Comparison of ENCODE assay signal across 22 cellular contexts in the genomic region with DNA sequence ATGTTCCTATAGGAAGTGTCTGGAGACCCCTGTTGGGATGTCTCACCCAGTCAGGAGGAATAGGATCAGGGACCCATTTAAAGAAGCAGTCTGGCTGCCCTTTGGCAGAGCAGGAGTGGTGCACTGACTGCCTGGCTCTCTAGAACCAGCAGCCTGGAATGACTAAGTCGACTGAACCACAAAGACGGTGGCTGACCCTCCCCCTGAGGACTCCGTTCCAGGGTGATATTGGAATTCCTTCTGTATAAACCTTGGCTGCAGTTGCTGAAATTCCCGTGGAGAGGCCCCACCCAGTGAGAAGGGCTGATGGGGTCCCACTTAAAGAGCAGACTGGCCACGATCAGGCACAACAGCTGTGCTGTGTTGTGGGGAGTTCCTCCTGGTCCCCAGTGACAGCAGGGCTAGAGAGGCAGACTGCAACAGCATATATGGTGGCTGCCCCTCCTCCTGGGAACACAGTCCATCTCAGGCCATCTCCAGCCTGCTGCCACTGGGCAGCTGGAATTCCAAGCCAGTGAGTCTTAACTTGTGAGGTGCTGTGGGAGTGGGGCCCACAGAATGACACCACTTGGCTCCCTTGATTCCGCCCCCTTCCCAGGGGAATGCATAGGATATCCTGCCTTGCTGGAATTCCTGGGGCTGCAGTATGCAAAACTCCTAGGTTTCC. TPM values are rescaled to one million over a fixed set of nuclear protein-coding genes. Genes with fewer than 3 reads are reported as not detected.
DNase-seq lines count a peak whose midpoint lies in the region; ATAC-seq and TF ChIP-seq lines count a peak whose summit lies in the region.
"Had no signal": no experiment of that assay in that cellular context is flagged by ENCODE, and none has a peak within 500 bp of the region (broad histone marks: within the 10 kb centered on the region; RNA-seq: fewer than 3 reads in every experiment).

No MANE protein-coding gene starts in this region.

- peaks cover 0 to 2% of the 10 kb centered on the region in 2 donors for H3K27me3 Mint-ChIP-seq in natural killer cell (ENCODE audit: low read depth in 2 of 2)
- H3K27me3 Mint-ChIP-seq: activated CD4-positive, alpha-beta T cell treated with anti-CD3 and anti-CD28 coated beads, Interleukin-2, amount 10 ng/mL, durations not matched to agents 24 days and 14 days; activated T-helper 17 cell treated with anti-CD3 and anti-CD28 coated beads, Interleukin-2, amount 50 U/mL, for 72 hours had no signal

- ATAC-seq in upper lobe of right lung, result no peak
- no peak for ATAC-seq in natural killer cell
- ATAC-seq: activated T-helper 17 cell treated with anti-CD3 and anti-CD28 coated beads, Interleukin-2, amount 50 U/mL, for 72 hours; gastrocnemius medialis; left lobe of liver; mucosa of descending colon had no signal

- no peaks in the 10 kb centered on the region for H3K79me2 ChIP-seq in GM23248 (ENCODE audit: insufficient read depth)

- in situ Hi-C loops in GM23248 (cut with MboI), result no loop called here

- H3K4me3 ChIP-seq in GM23248 (no peak overlapping the region), NT2/D1 (ENCODE audit: insufficient read length, low read depth) (no peak overlapping the region), skeletal muscle satellite cell (ENCODE audit: low read length) (no peak overlapping the region), upper lobe of right lung (no peak overlapping the region), left ventricle myocardium inferior (no peak overlapping the region)
- H3K4me3 ChIP-seq: breast epithelium, gastrocnemius medialis, mucosa of descending colon, tibial nerve had no signal

- H4K20me1 ChIP-seq in GM23248 (ENCODE audit: insufficient read depth), result no peaks in the 10 kb centered on the region

- DNase-seq in GM23248 (peak; percentile 45), NT2/D1 (ENCODE audit: low read depth, low spot score) (peak; percentile 3), glomerular visceral epithelial cell (ENCODE audit: extremely low spot score) (peak; percentile 72), upper lobe of right lung (no peak), left ventricle myocardium inferior (no peak), superior temporal gyrus (ENCODE audit: extremely low spot score) (no peak), natural killer cell (no peak)
- DNase-seq: activated CD4-positive, alpha-beta T cell treated with anti-CD3 and anti-CD28 coated beads, Interleukin-2, amount 10 ng/mL, durations not matched to agents 24 days and 14 days; AML-193; dermis blood vessel endothelial cell; gastrocnemius medialis; mucosa of descending colon; MV-4-11; NCI-H187; NCI-H446; occipital lobe; stimulated activated naive CD4-positive, alpha-beta T cell treated with Interleukin-2 at 50 U/mL for 16 hours had no signal

- no peaks in the 10 kb centered on the region for H3K27me3 ChIP-seq in GM23248 (replicated peaks; ENCODE audit: insufficient read depth)
- H3K27me3 ChIP-seq in NT2/D1 (ENCODE audit: insufficient read depth, insufficient read length), result no peaks in the 10 kb centered on the region
- H3K27me3 ChIP-seq in skeletal muscle satellite cell (ENCODE audit: control insufficient read depth, insufficient read depth, low read length), result no peaks in the 10 kb centered on the region
- H3K27me3 ChIP-seq in upper lobe of right lung, result no peaks in the 10 kb centered on the region
- no peaks in the 10 kb centered on the region for H3K27me3 ChIP-seq in left ventricle myocardium inferior (ENCODE audit: low read depth)
- H3K27me3 ChIP-seq: gastrocnemius medialis had no signal

- H3K9me3 ChIP-seq in GM23248 (ENCODE audit: low read depth) (no peaks in the 10 kb centered on the region), NT2/D1 (ENCODE audit: insufficient read depth, low read length) (no peaks in the 10 kb centered on the region), skeletal muscle satellite cell (replicated peaks; ENCODE audit: low read length) (no peaks in the 10 kb centered on the region), upper lobe of right lung (no peaks in the 10 kb centered on the region), left ventricle myocardium inferior (replicated peaks) (no peaks in the 10 kb centered on the region)
- H3K9me3 ChIP-seq: gastrocnemius medialis, mucosa of descending colon, tibial nerve had no signal

- H3F3A ChIP-seq in GM23248 (ENCODE audit: insufficient read depth), result no peaks in the 10 kb centered on the region

- no peaks in the 10 kb centered on the region for H3K9me2 ChIP-seq in GM23248 (ENCODE audit: insufficient read depth)

- no peak overlapping the region for H3K4me3 Mint-ChIP-seq in natural killer cell
- H3K4me3 Mint-ChIP-seq: activated CD4-positive, alpha-beta T cell treated with anti-CD3 and anti-CD28 coated beads, Interleukin-2, amount 10 ng/mL, durations not matched to agents 24 days and 14 days; activated T-helper 17 cell treated with anti-CD3 and anti-CD28 coated beads, Interleukin-2, amount 50 U/mL, for 72 hours had no signal

- H3K4me1 ChIP-seq in GM23248 (ENCODE audit: insufficient read depth), result no peaks in the 10 kb centered on the region
- peaks cover 5% of the 10 kb centered on the region for H3K4me1 ChIP-seq in NT2/D1 (ENCODE audit: insufficient read depth, insufficient read length)
- no peaks in the 10 kb centered on the region for H3K4me1 ChIP-seq in skeletal muscle satellite cell (ENCODE audit: control insufficient read depth, insufficient read depth, low read length)
- no peaks in the 10 kb centered on the region for H3K4me1 ChIP-seq in upper lobe of right lung
- H3K4me1 ChIP-seq in left ventricle myocardium inferior, result no peaks in the 10 kb centered on the region
- H3K4me1 ChIP-seq: breast epithelium, gastrocnemius medialis, tibial nerve had no signal

- H3K36me3 Mint-ChIP-seq in natural killer cell, result no peaks in the 10 kb centered on the region

- no peak overlapping the region for H3K27ac ChIP-seq in GM23248
- no peak overlapping the region for H3K27ac ChIP-seq in upper lobe of right lung
- H3K27ac ChIP-seq in left ventricle myocardium inferior (replicated peaks), result no peak overlapping the region
- H3K27ac ChIP-seq: breast epithelium, gastrocnemius medialis, tibial nerve had no signal

- no peak for TF ChIP-seq CTCF in upper lobe of right lung (IDR thresholded peaks at IDR 0.05)
- TF ChIP-seq CTCF in left ventricle myocardium inferior (IDR thresholded peaks at IDR 0.05; ENCODE audit: borderline replicate concordance), result no peak
- no peak for TF ChIP-seq CTCF in natural killer cell (IDR thresholded peaks at IDR 0.05)

- no peak overlapping the region for H3K9ac ChIP-seq in GM23248
- H3K9ac ChIP-seq in NT2/D1 (ENCODE audit: insufficient read length, low read depth), result no peak overlapping the region
- no peak overlapping the region for H3K9ac ChIP-seq in skeletal muscle satellite cell (ENCODE audit: low read depth, low read length)

- intact Hi-C loops in upper lobe of right lung (cut with DNase I) (no loop called here), left ventricle myocardium inferior (cut with micrococcal nuclease) (no loop called here), natural killer cell (cut with micrococcal nuclease) (no loop called here)

- no peak overlapping the region for H2AFZ ChIP-seq in GM23248

- H3K4me2 ChIP-seq in GM23248 (ENCODE audit: unreplicated experiment) (peak overlapping the region; percentile 28), skeletal muscle satellite cell (ENCODE audit: low read length) (peak overlapping the region; percentile 18)

- no peaks in the 10 kb centered on the region for H3K9me3 Mint-ChIP-seq in natural killer cell
- H3K9me3 Mint-ChIP-seq: activated CD4-positive, alpha-beta T cell treated with anti-CD3 and anti-CD28 coated beads, Interleukin-2, amount 10 ng/mL, durations not matched to agents 24 days and 14 days; activated T-helper 17 cell treated with anti-CD3 and anti-CD28 coated beads, Interleukin-2, amount 50 U/mL, for 72 hours had no signal

- H3K36me3 ChIP-seq in GM23248 (ENCODE audit: low read depth), result no peaks in the 10 kb centered on the region
- no peaks in the 10 kb centered on the region for H3K36me3 ChIP-seq in NT2/D1 (ENCODE audit: insufficient read depth, insufficient read length, low read length)
- no peaks in the 10 kb centered on the region for H3K36me3 ChIP-seq in skeletal muscle satellite cell (ENCODE audit: insufficient read depth, low read length)
- no peaks in the 10 kb centered on the region for H3K36me3 ChIP-seq in upper lobe of right lung
- H3K36me3 ChIP-seq in left ventricle myocardium inferior, result no peaks in the 10 kb centered on the region
- H3K36me3 ChIP-seq: breast epithelium, gastrocnemius medialis, tibial nerve had no signal

- H3K4me1 Mint-ChIP-seq in natural killer cell, result no peaks in the 10 kb centered on the region
- H3K4me1 Mint-ChIP-seq: activated CD4-positive, alpha-beta T cell treated with anti-CD3 and anti-CD28 coated beads, Interleukin-2, amount 10 ng/mL, durations not matched to agents 24 days and 14 days; activated T-helper 17 cell treated with anti-CD3 and anti-CD28 coated beads, Interleukin-2, amount 50 U/mL, for 72 hours had no signal

- WGBS in GM23248 (ENCODE audit: low coverage in 1 of 2, low lambda C conversion rate in 2 of 2, missing lambda C conversion rate in 2 of 2), 2 experiments, result 0 to 8% methylated on average over 4 to 6 of the region's 6 CpGs

- H3K27ac Mint-ChIP-seq in natural killer cell, result no peak overlapping the region
- H3K27ac Mint-ChIP-seq: activated CD4-positive, alpha-beta T cell treated with anti-CD3 and anti-CD28 coated beads, Interleukin-2, amount 10 ng/mL, durations not matched to agents 24 days and 14 days; activated T-helper 17 cell treated with anti-CD3 and anti-CD28 coated beads, Interleukin-2, amount 50 U/mL, for 72 hours had no signal

RNA-seq across cellular contexts. Expression of gene RLIM, which starts 41.8 kb away (rescaled TPM):
- total RNA-seq in GM23248 (2014; rRNA removed; shearing (Covaris generic)), result 40.1 TPM in 2 replicates
- polyA plus RNA-seq in GM23248 (2016; fragmentation: Nextera tagmentation; extraction: Ambion mirVana), result 11.0 and 11.4 TPM in 2 replicates
- 45.4 and 54.8 TPM in 2 replicates for total RNA-seq in skeletal muscle satellite cell (2012; rRNA removed)
- total RNA-seq in upper lobe of right lung (30.0 TPM), left ventricle myocardium inferior (23.8 TPM), natural killer cell (10 to 100 TPM; 43.2 to 49.5 (median 47.9) TPM)

Comparison
In these comparisons a context has a peak if more than half of its experiments do, and no peak if none do; other contexts are left out.
1. DNase-seq: peak in GM23248 (single experiment), NT2/D1 (single experiment) and glomerular visceral epithelial cell (single experiment); none in upper lobe of right lung (single experiment), left ventricle myocardium inferior (single experiment), superior temporal gyrus (single experiment) and natural killer cell (single experiment).